Comparison of ENCODE assay signal across 1 cellular context in the genomic region with DNA sequence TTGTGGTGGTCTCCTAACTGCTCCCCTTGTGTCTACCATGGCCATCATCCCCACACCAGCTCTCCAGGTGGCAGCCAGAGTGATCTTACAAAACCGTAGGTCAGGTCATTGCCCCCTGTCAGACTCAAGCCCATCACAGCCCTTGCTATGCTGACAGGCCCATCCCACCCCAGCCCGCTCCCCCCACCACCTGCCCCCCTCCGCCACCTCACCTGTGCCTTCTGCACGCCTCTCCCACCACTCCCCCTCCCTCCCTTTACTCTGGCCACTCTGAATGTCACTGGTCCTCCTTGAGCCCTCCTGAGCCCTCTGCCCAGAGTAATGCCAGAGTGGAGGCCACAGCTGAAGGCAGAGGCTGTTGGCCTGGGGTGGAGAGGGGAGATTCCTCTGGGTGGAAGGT.
TF ChIP-seq lines count a peak whose summit lies in the region.

No MANE protein-coding gene starts in this region.

TF ChIP-seq in H1, 55 proteins besides CTCF, POLR2A, EP300 and RAD21:
- TF ChIP-seq SIX5 (IDR thresholded peaks at IDR 0.05; ENCODE audit: low read depth, low read length) (no peak), RXRA (IDR thresholded peaks at IDR 0.05; ENCODE audit: insufficient read depth, low read depth, low read length) (no peak), E2F6 (IDR thresholded peaks at IDR 0.05) (no peak), BACH1 (IDR thresholded peaks at IDR 0.05; ENCODE audit: low read length) (no peak), EZH2 (IDR thresholded peaks at IDR 0.05; ENCODE audit: low read depth, low read length, severe bottlenecking) (no peak), FOSL1 (IDR thresholded peaks at IDR 0.05; ENCODE audit: insufficient read depth, low read depth, low read length) (no peak), SIRT6 (IDR thresholded peaks at IDR 0.05; ENCODE audit: low read length) (no peak), NRF1 (IDR thresholded peaks at IDR 0.05; ENCODE audit: low read depth, low read length) (no peak), RNF2 (IDR thresholded peaks at IDR 0.05; ENCODE audit: borderline replicate concordance, low read depth, low read length, missing control alignments, poor library complexity, severe bottlenecking) (no peak), NANOG (IDR thresholded peaks at IDR 0.05; ENCODE audit: insufficient read depth, low read depth, low read length, poor library complexity, severe bottlenecking) (no peak), HDAC2 (IDR thresholded peaks at IDR 0.05; ENCODE audit: borderline replicate concordance in 1 of 2, low read depth in 2 of 2, low read length in 2 of 2) (no peak), KDM5A (IDR thresholded peaks at IDR 0.05; ENCODE audit: low read length) (no peak), KDM4A (IDR thresholded peaks at IDR 0.05; ENCODE audit: low read depth, low read length, severe bottlenecking) (no peak), SAP30 (IDR thresholded peaks at IDR 0.05; ENCODE audit: insufficient read depth, insufficient replicate concordance, low read length) (no peak), EGR1 (IDR thresholded peaks at IDR 0.05; ENCODE audit: borderline replicate concordance, low read depth, low read length) (no peak), MAFK (IDR thresholded peaks at IDR 0.05; ENCODE audit: low read depth, low read length) (no peak), JUN (IDR thresholded peaks at IDR 0.05; ENCODE audit: low read depth, low read length) (no peak), CBX8 (IDR thresholded peaks at IDR 0.05; ENCODE audit: borderline replicate concordance, low read depth, low read length) (no peak)
- TF ChIP-seq, protein P1, sequence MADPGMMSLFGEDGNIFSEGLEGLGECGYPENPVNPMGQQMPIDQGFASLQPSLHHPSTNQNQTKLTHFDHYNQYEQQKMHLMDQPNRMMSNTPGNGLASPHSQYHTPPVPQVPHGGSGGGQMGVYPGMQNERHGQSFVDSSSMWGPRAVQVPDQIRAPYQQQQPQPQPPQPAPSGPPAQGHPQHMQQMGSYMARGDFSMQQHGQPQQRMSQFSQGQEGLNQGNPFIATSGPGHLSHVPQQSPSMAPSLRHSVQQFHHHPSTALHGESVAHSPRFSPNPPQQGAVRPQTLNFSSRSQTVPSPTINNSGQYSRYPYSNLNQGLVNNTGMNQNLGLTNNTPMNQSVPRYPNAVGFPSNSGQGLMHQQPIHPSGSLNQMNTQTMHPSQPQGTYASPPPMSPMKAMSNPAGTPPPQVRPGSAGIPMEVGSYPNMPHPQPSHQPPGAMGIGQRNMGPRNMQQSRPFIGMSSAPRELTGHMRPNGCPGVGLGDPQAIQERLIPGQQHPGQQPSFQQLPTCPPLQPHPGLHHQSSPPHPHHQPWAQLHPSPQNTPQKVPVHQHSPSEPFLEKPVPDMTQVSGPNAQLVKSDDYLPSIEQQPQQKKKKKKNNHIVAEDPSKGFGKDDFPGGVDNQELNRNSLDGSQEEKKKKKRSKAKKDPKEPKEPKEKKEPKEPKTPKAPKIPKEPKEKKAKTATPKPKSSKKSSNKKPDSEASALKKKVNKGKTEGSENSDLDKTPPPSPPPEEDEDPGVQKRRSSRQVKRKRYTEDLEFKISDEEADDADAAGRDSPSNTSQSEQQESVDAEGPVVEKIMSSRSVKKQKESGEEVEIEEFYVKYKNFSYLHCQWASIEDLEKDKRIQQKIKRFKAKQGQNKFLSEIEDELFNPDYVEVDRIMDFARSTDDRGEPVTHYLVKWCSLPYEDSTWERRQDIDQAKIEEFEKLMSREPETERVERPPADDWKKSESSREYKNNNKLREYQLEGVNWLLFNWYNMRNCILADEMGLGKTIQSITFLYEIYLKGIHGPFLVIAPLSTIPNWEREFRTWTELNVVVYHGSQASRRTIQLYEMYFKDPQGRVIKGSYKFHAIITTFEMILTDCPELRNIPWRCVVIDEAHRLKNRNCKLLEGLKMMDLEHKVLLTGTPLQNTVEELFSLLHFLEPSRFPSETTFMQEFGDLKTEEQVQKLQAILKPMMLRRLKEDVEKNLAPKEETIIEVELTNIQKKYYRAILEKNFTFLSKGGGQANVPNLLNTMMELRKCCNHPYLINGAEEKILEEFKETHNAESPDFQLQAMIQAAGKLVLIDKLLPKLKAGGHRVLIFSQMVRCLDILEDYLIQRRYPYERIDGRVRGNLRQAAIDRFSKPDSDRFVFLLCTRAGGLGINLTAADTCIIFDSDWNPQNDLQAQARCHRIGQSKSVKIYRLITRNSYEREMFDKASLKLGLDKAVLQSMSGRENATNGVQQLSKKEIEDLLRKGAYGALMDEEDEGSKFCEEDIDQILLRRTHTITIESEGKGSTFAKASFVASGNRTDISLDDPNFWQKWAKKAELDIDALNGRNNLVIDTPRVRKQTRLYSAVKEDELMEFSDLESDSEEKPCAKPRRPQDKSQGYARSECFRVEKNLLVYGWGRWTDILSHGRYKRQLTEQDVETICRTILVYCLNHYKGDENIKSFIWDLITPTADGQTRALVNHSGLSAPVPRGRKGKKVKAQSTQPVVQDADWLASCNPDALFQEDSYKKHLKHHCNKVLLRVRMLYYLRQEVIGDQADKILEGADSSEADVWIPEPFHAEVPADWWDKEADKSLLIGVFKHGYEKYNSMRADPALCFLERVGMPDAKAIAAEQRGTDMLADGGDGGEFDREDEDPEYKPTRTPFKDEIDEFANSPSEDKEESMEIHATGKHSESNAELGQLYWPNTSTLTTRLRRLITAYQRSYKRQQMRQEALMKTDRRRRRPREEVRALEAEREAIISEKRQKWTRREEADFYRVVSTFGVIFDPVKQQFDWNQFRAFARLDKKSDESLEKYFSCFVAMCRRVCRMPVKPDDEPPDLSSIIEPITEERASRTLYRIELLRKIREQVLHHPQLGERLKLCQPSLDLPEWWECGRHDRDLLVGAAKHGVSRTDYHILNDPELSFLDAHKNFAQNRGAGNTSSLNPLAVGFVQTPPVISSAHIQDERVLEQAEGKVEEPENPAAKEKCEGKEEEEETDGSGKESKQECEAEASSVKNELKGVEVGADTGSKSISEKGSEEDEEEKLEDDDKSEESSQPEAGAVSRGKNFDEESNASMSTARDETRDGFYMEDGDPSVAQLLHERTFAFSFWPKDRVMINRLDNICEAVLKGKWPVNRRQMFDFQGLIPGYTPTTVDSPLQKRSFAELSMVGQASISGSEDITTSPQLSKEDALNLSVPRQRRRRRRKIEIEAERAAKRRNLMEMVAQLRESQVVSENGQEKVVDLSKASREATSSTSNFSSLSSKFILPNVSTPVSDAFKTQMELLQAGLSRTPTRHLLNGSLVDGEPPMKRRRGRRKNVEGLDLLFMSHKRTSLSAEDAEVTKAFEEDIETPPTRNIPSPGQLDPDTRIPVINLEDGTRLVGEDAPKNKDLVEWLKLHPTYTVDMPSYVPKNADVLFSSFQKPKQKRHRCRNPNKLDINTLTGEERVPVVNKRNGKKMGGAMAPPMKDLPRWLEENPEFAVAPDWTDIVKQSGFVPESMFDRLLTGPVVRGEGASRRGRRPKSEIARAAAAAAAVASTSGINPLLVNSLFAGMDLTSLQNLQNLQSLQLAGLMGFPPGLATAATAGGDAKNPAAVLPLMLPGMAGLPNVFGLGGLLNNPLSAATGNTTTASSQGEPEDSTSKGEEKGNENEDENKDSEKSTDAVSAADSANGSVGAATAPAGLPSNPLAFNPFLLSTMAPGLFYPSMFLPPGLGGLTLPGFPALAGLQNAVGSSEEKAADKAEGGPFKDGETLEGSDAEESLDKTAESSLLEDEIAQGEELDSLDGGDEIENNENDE (IDR thresholded peaks at IDR 0.05; ENCODE audit: insufficient replicate concordance, low read length) = no peak
